ENCODE assay signal across 13 cellular contexts in genomic region chr9:105541838-105542237, GRCh38. TPM values are rescaled to one million over a fixed set of nuclear protein-coding genes. Genes with fewer than 3 reads are reported as not detected.
DNase-seq lines count a peak whose midpoint lies in the region; ATAC-seq lines count a peak whose summit lies in the region.
"Had no signal": no experiment of that assay in that cellular context is flagged by ENCODE, and none has a peak within 500 bp of the region (broad histone marks: within the 10 kb centered on the region; RNA-seq: fewer than 3 reads in every experiment).

No MANE protein-coding gene starts in this region.

- DNase-seq in activated T-cell treated with anti-CD3 and anti-CD28 coated beads, Interleukin-2, amount 50 U/mL, for 4 hours, result no peak
- no peak for DNase-seq in activated T-cell treated with anti-CD3 and anti-CD28 coated beads, Interleukin-2, amount 50 U/mL, for 48 hours
- DNase-seq in left ventricle myocardium superior, result no peak
- DNase-seq in activated CD4-positive, alpha-beta T cell treated with anti-CD3 and anti-CD28 coated beads, Interleukin-2, amount 50 U/mL, for 4 hours, result no peak
- DNase-seq in Right ventricle myocardium superior, result no peak
- DNase-seq: activated CD8-positive, alpha-beta memory T cell treated with anti-CD3 and anti-CD28 coated beads, Interleukin-2, amount 50 U/mL, for 48 hours; NK-92 treated with Interleukin-12 subunit alpha and Interleukin-12 subunit beta, amount 100 ng/mL, for 24 hours; stimulated activated CD8-positive, alpha-beta memory T cell treated with anti-CD3 and anti-CD28 coated beads, Interleukin-4, amount 100 ng/mL, for 48 hours; T-cell had no signal

- no peak overlapping the region for H3K4me3 Mint-ChIP-seq in activated T-cell treated with anti-CD3 and anti-CD28 coated beads, Interleukin-2, amount 50 U/mL, for 4 hours
- no peak overlapping the region for H3K4me3 Mint-ChIP-seq in stimulated activated memory B cell treated with anti-CD40 and anti-IgM and Interleukin-4, amounts not matched to agents 10 μg/mL and 1 μg/mL and 100 μg/mL, for 72 hours
- H3K4me3 Mint-ChIP-seq: T-cell had no signal

- peak; percentile 98 to 99 for ATAC-seq in activated T-cell treated with anti-CD3 and anti-CD28 coated beads, Interleukin-2, amount 50 U/mL, for 4 hours
- ATAC-seq in GM21528 (IDR thresholded peaks at IDR 0.05; ENCODE audit: low FRiP score, unreplicated experiment) (peak; percentile 88), HG03097 (IDR thresholded peaks at IDR 0.05; ENCODE audit: low FRiP score, unreplicated experiment) (peak; percentile 80), left ventricle myocardium superior (no peak), Right ventricle myocardium superior (ENCODE audit: poor library complexity) (no peak)
- peak; percentile 89 for ATAC-seq in stimulated activated memory B cell treated with anti-CD40 and anti-IgM and Interleukin-4, amounts not matched to agents 10 μg/mL and 1 μg/mL and 100 μg/mL, for 72 hours
- ATAC-seq: esophagus mucosa, T-cell had no signal

- no peaks in the 10 kb centered on the region for H3K36me3 Mint-ChIP-seq in activated T-cell treated with anti-CD3 and anti-CD28 coated beads, Interleukin-2, amount 50 U/mL, for 4 hours (ENCODE audit: insufficient read depth)
- H3K36me3 Mint-ChIP-seq in stimulated activated memory B cell treated with anti-CD40 and anti-IgM and Interleukin-4, amounts not matched to agents 10 μg/mL and 1 μg/mL and 100 μg/mL, for 72 hours, result peaks cover 6% of the 10 kb centered on the region

- intact Hi-C loops in left ventricle myocardium superior (cut with micrococcal nuclease), result no loop called here
- intact Hi-C loops in Right ventricle myocardium superior (cut with DNase I), result no loop called here

- H3K4me1 Mint-ChIP-seq in activated T-cell treated with anti-CD3 and anti-CD28 coated beads, Interleukin-2, amount 50 U/mL, for 4 hours (ENCODE audit: low read depth), result peaks cover 3% of the 10 kb centered on the region
- H3K4me1 Mint-ChIP-seq in stimulated activated memory B cell treated with anti-CD40 and anti-IgM and Interleukin-4, amounts not matched to agents 10 μg/mL and 1 μg/mL and 100 μg/mL, for 72 hours, result peaks cover 13% of the 10 kb centered on the region
- H3K4me1 Mint-ChIP-seq: T-cell had no signal

- H3K27me3 Mint-ChIP-seq in activated T-cell treated with anti-CD3 and anti-CD28 coated beads, Interleukin-2, amount 50 U/mL, for 4 hours (ENCODE audit: low read depth), result no peaks in the 10 kb centered on the region
- no peaks in the 10 kb centered on the region for H3K27me3 Mint-ChIP-seq in stimulated activated memory B cell treated with anti-CD40 and anti-IgM and Interleukin-4, amounts not matched to agents 10 μg/mL and 1 μg/mL and 100 μg/mL, for 72 hours
- H3K27me3 Mint-ChIP-seq: T-cell had no signal

- H3K9me3 Mint-ChIP-seq in activated T-cell treated with anti-CD3 and anti-CD28 coated beads, Interleukin-2, amount 50 U/mL, for 4 hours, result no peaks in the 10 kb centered on the region
- peaks cover 3% of the 10 kb centered on the region for H3K9me3 Mint-ChIP-seq in stimulated activated memory B cell treated with anti-CD40 and anti-IgM and Interleukin-4, amounts not matched to agents 10 μg/mL and 1 μg/mL and 100 μg/mL, for 72 hours
- H3K9me3 Mint-ChIP-seq: T-cell had no signal

- H3K27ac Mint-ChIP-seq in stimulated activated memory B cell treated with anti-CD40 and anti-IgM and Interleukin-4, amounts not matched to agents 10 μg/mL and 1 μg/mL and 100 μg/mL, for 72 hours, result no peak overlapping the region
- H3K27ac Mint-ChIP-seq: T-cell had no signal

RNA-seq across cellular contexts. Expression of gene FKTN, which starts 16.1 kb away (rescaled TPM):
- 10 to 100 TPM; 12.3 to 16.7 (median 16.6) TPM for total RNA-seq in activated T-cell treated with anti-CD3 and anti-CD28 coated beads, Interleukin-2, amount 50 U/mL, for 4 hours
- total RNA-seq in left ventricle myocardium superior (8.8 TPM), Right ventricle myocardium superior (6.3 TPM)

Comparison
In these comparisons a context has a peak if more than half of its experiments do, and no peak if none do; other contexts are left out.
1. ATAC-seq: peak in activated T-cell treated with anti-CD3 and anti-CD28 coated beads, Interleukin-2, amount 50 U/mL, for 4 hours (2 of 2), GM21528 (single experiment), HG03097 (single experiment) and stimulated activated memory B cell treated with anti-CD40 and anti-IgM and Interleukin-4, amounts not matched to agents 10 μg/mL and 1 μg/mL and 100 μg/mL, for 72 hours (single experiment); none in left ventricle myocardium superior (single experiment) and Right ventricle myocardium superior (single experiment).